In genomic region chr12:59803735-59804134, GRCh38 we compare ENCODE assay signal across 13 cellular contexts.
A peak's percentile ranks its signal among the peaks of the same experiment; 100 is the strongest.
DNase-seq lines count a peak whose midpoint lies in the region; ATAC-seq and TF ChIP-seq lines count a peak whose summit lies in the region.
"Had no signal": no experiment of that assay in that cellular context is flagged by ENCODE, and none has a peak within 500 bp of the region (broad histone marks: within the 10 kb centered on the region; RNA-seq: fewer than 3 reads in every experiment).

No MANE protein-coding gene starts in this region.

- BruUV-seq in PC-9 (replicated peaks; lab: Mats Ljungman, UMichigan), result no TSS peak

- no peak overlapping the region for H3K27ac ChIP-seq in PC-9

- H3K9me3 ChIP-seq in PC-9 (ENCODE audit: insufficient read depth, low read depth), result no peaks in the 10 kb centered on the region

- H3K4me3 ChIP-seq in PC-9, result peak overlapping the region; percentile 41; the same call in 1 of the 2 replicates
- H3K4me3 ChIP-seq in epithelial cell of esophagus (ENCODE audit: low read length), result no peak overlapping the region

- no peaks in the 10 kb centered on the region for H3K36me3 ChIP-seq in PC-9 (ENCODE audit: low read depth)

- intact Hi-C loops in PC-9 (cut with micrococcal nuclease; ENCODE audit: unreplicated experiment), result loop anchor here (10.0 kb wide), 2 partner anchors 209 to 399 kb away; partner anchors contain the start of gene SLC16A7

- DNase-seq in EL (peak; percentile 27), PC-9 (no peak), epithelial cell of esophagus (ENCODE audit: low read depth) (peak; percentile 54), omental fat pad (ENCODE audit: low spot score) (no peak), T1000 (lab: John Stamatoyannopoulos, UW) (no peak), cerebellar cortex (ENCODE audit: low spot score) (no peak)
- DNase-seq in central memory CD4-positive, alpha-beta T cell, result no peak
- DNase-seq: CD4-positive, alpha-beta T cell; effector memory CD4-positive, alpha-beta T cell; NCI-H510A; SHP77; stimulated activated naive B cell treated with anti-CD40 and anti-IgM and Interleukin-4, amounts not matched to agents 10 μg/mL and 1 μg/mL and 100 μg/mL, for 72 hours had no signal

- TF ChIP-seq CTCF in PC-9 (conservative IDR thresholded peaks at IDR 0.05), result no peak
- TF ChIP-seq CTCF in epithelial cell of esophagus (IDR thresholded peaks at IDR 0.05; ENCODE audit: insufficient read depth, low read depth, low read length, missing control alignments), result no peak
- TF ChIP-seq CTCF in omental fat pad (IDR thresholded peaks at IDR 0.05), result no peak

- peak overlapping the region; percentile 69 for H2AFZ ChIP-seq in PC-9

- H3K4me2 ChIP-seq in PC-9, result peak overlapping the region; percentile 65

- POLR2A ChIA-PET in PC-9 (lab: Charles Lee; ENCODE audit: unreplicated experiment), result no interaction called here

- H3K4me1 ChIP-seq in PC-9 (replicated peaks; ENCODE audit: insufficient read depth), result no peaks in the 10 kb centered on the region

- CTCF ChIA-PET in PC-9 (lab: Charles Lee), result no interaction called here

- ATAC-seq in omental fat pad (ENCODE audit: low FRiP score), result peak; percentile 66
- no peak for ATAC-seq in GM21825 (IDR thresholded peaks at IDR 0.05; ENCODE audit: unreplicated experiment)
- ATAC-seq: stimulated activated naive B cell treated with anti-CD40 and anti-IgM and Interleukin-4, amounts not matched to agents 10 μg/mL and 1 μg/mL and 100 μg/mL, for 72 hours had no signal

- no peaks in the 10 kb centered on the region for H3F3A ChIP-seq in PC-9 (ENCODE audit: insufficient read depth, low read depth)

- H3K79me2 ChIP-seq in PC-9 (ENCODE audit: low read depth), result no peaks in the 10 kb centered on the region

- H3K9me2 ChIP-seq in PC-9 (ENCODE audit: insufficient read depth), result no peaks in the 10 kb centered on the region; the same call in 1 of the 2 replicates

- H3K27me3 ChIP-seq in PC-9 (ENCODE audit: insufficient read depth, low read depth), result no peaks in the 10 kb centered on the region

- no peaks in the 10 kb centered on the region for H4K20me1 ChIP-seq in PC-9 (ENCODE audit: insufficient read depth)

Comparison
In these comparisons a context has a peak if more than half of its experiments do, and no peak if none do; other contexts are left out.
1. DNase-seq: peak in EL (single experiment) and epithelial cell of esophagus (single experiment); none in PC-9 (0 of 2), omental fat pad (single experiment), T1000 (single experiment), cerebellar cortex (single experiment) and central memory CD4-positive, alpha-beta T cell (single experiment).